ENCODE assay signal across 1 cellular context in the genomic region with DNA sequence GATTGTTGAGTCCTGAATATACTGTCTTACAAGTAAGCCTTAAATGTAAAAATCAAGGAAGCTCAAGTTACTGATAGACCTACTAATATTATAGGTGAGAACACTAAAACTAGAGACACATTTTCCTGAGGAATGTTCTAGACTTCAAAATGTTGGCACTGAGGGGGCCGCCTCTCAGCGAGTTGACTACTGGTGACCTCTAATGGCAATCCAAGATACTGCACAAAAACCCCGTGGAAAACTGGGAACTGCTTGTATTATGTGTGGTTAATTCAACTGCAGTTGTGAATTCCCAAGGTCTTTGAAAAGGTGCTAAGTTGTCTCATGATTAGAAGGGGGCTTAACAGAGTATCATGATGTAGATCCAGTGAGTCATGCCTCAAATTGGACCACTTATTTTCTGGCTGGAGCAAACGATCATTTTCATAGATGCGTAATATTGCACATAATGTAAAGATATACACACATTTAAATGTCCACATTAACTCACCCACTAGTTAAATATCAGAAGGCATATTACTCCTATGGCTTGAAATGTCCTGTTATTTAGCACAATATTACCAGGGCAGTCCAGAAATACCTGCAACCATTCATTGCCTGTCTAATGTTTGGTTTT.
TF ChIP-seq lines count a peak whose summit lies in the region.

No MANE protein-coding gene starts in this region.

TF ChIP-seq in IMR-90, 13 proteins besides CTCF, POLR2A, EP300 and RAD21 (continued from another document):
- TF ChIP-seq, protein P1, sequence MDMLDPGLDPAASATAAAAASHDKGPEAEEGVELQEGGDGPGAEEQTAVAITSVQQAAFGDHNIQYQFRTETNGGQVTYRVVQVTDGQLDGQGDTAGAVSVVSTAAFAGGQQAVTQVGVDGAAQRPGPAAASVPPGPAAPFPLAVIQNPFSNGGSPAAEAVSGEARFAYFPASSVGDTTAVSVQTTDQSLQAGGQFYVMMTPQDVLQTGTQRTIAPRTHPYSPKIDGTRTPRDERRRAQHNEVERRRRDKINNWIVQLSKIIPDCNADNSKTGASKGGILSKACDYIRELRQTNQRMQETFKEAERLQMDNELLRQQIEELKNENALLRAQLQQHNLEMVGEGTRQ (IDR thresholded peaks at IDR 0.05; ENCODE audit: low read depth, low read length), result no peak
- TF ChIP-seq MXI1 (IDR thresholded peaks at IDR 0.05; ENCODE audit: borderline replicate concordance, low read depth, low read length), result no peak
